ENCODE assay signal across 8 cellular contexts in genomic region chr3:185270262-185270955, GRCh38. TPM values are rescaled to one million over a fixed set of nuclear protein-coding genes. Genes with fewer than 3 reads are reported as not detected.
DNase-seq lines count a peak whose midpoint lies in the region; ATAC-seq and TF ChIP-seq lines count a peak whose summit lies in the region.

No MANE protein-coding gene starts in this region.

- H3K9ac ChIP-seq in DND-41 (ENCODE audit: low read depth, low read length) (no peak overlapping the region), OCI-LY1 (ENCODE audit: low read length) (no peak overlapping the region), fibroblast of lung (ENCODE audit: insufficient read depth, low read length) (no peak overlapping the region)

- no peaks in the 10 kb centered on the region for H3F3A ChIP-seq in OCI-LY1 (ENCODE audit: insufficient read depth, low read length)

- peak; percentile 46 for TF ChIP-seq CTCF in DND-41 (IDR thresholded peaks at IDR 0.05; ENCODE audit: borderline replicate concordance, extremely low read depth, low read length, poor library complexity, severe bottlenecking)
- peak; percentile 46; the same call in 1 of the 2 replicates for TF ChIP-seq CTCF in OCI-LY1 (IDR thresholded peaks at IDR 0.05; ENCODE audit: low read length)
- peak; percentile 39 to 51 for TF ChIP-seq CTCF in fibroblast of lung (conservative IDR thresholded peaks at IDR 0.05 in 1 of 2, IDR thresholded peaks at IDR 0.05 in 1 of 2; ENCODE audit: low read depth in 1 of 2, low read length in 2 of 2)
- peak; percentile 73 for TF ChIP-seq CTCF in retinal pigment epithelial cell (conservative IDR thresholded peaks at IDR 0.05; ENCODE audit: low read depth, low read length)

- H3K4me1 ChIP-seq in DND-41 (ENCODE audit: insufficient read depth, low read length) (no peaks in the 10 kb centered on the region), OCI-LY1 (ENCODE audit: insufficient read depth, low read length, severe bottlenecking) (no peaks in the 10 kb centered on the region), fibroblast of lung (ENCODE audit: control insufficient read depth, extremely low read depth, insufficient read depth, low read length) (no peaks in the 10 kb centered on the region)

- no peaks in the 10 kb centered on the region for H4K20me1 ChIP-seq in DND-41 (ENCODE audit: insufficient read depth, low read length)
- H4K20me1 ChIP-seq in OCI-LY1 (ENCODE audit: insufficient read depth, low read length), result no peaks in the 10 kb centered on the region
- no peaks in the 10 kb centered on the region for H4K20me1 ChIP-seq in fibroblast of lung (ENCODE audit: control insufficient read depth, extremely low read depth, insufficient read depth, low read length)

- no peak overlapping the region for H3K4me2 ChIP-seq in DND-41 (ENCODE audit: insufficient read depth, low read length)
- H3K4me2 ChIP-seq in OCI-LY1 (ENCODE audit: low read length), result no peak overlapping the region
- H3K4me2 ChIP-seq in fibroblast of lung (ENCODE audit: extremely low read depth, insufficient read depth, low read length), result no peak overlapping the region

- no peak overlapping the region for H2AFZ ChIP-seq in DND-41 (ENCODE audit: low read depth, low read length)
- no peak overlapping the region for H2AFZ ChIP-seq in OCI-LY1 (ENCODE audit: low read length)
- H2AFZ ChIP-seq in fibroblast of lung (ENCODE audit: low read length), result no peak overlapping the region

- no peaks in the 10 kb centered on the region for H3K36me3 ChIP-seq in DND-41 (ENCODE audit: insufficient read depth, low read length)
- H3K36me3 ChIP-seq in OCI-LY1 (ENCODE audit: insufficient read depth, low read length), result no peaks in the 10 kb centered on the region
- no peaks in the 10 kb centered on the region for H3K36me3 ChIP-seq in fibroblast of lung (ENCODE audit: control insufficient read depth, insufficient read depth, low read length)

- ATAC-seq in DND-41 (ENCODE audit: insufficient read depth, low read depth), result peak; percentile 71; the same call in 2 of the 3 replicates
- peak; percentile 43 for ATAC-seq in HG03521 (IDR thresholded peaks at IDR 0.05; ENCODE audit: unreplicated experiment)
- no peak for ATAC-seq in HG02840 (IDR thresholded peaks at IDR 0.05; ENCODE audit: low FRiP score, unreplicated experiment)

- H3K27ac ChIP-seq in DND-41 (ENCODE audit: low read length) (no peak overlapping the region), OCI-LY1 (ENCODE audit: low read depth, low read length, poor library complexity, severe bottlenecking) (no peak overlapping the region), fibroblast of lung (ENCODE audit: insufficient read depth, low read length) (no peak overlapping the region)

- no peaks in the 10 kb centered on the region for H3K79me2 ChIP-seq in DND-41 (ENCODE audit: insufficient read depth, low read length)
- H3K79me2 ChIP-seq in OCI-LY1 (ENCODE audit: insufficient read depth, low read length), result no peaks in the 10 kb centered on the region
- no peaks in the 10 kb centered on the region for H3K79me2 ChIP-seq in fibroblast of lung (ENCODE audit: control insufficient read depth, insufficient read depth, low read length)

- no peak overlapping the region for H3K4me3 ChIP-seq in DND-41 (ENCODE audit: low read depth in 1 of 2, low read length in 2 of 2)
- no peak overlapping the region for H3K4me3 ChIP-seq in OCI-LY1 (ENCODE audit: low read depth, low read length, poor library complexity, severe bottlenecking)
- no peak overlapping the region for H3K4me3 ChIP-seq in fibroblast of lung (replicated peaks in 1 of 4; ENCODE audit: control extremely low read depth in 1 of 4, insufficient read depth in 1 of 4, low read depth in 3 of 4, low read length in 4 of 4)
- no peak overlapping the region for H3K4me3 ChIP-seq in retinal pigment epithelial cell (ENCODE audit: low read length)

- H3K27me3 ChIP-seq in DND-41 (ENCODE audit: insufficient read depth, low read length, poor library complexity), result no peaks in the 10 kb centered on the region
- H3K27me3 ChIP-seq in OCI-LY1 (ENCODE audit: insufficient read depth, low read length), result no peaks in the 10 kb centered on the region
- no peaks in the 10 kb centered on the region for H3K27me3 ChIP-seq in fibroblast of lung (ENCODE audit: control insufficient read depth, insufficient read depth, low read length)

- no peak for DNase-seq in DND-41
- peak; percentile 10 to 30 for DNase-seq in fibroblast of lung (ENCODE audit: low read depth in 2 of 2)
- no peak for DNase-seq in retinal pigment epithelial cell (ENCODE audit: low read depth)
- DNase-seq in SKM-1 treated with dmso at 0.1 percent for 144 hours (lab: John Stamatoyannopoulos, UW; ENCODE audit: unreplicated experiment), result no peak
- no peak for DNase-seq in stimulated activated CD4-positive, alpha-beta T cell treated with anti-CD3 and anti-CD28 coated beads, Interleukin-4, amount 100 ng/mL, for 1 hour

- no peaks in the 10 kb centered on the region for H3K9me3 ChIP-seq in DND-41 (ENCODE audit: insufficient read depth, low read length, severe bottlenecking)
- no peaks in the 10 kb centered on the region for H3K9me3 ChIP-seq in OCI-LY1 (ENCODE audit: low read length)
- no peaks in the 10 kb centered on the region for H3K9me3 ChIP-seq in fibroblast of lung (ENCODE audit: control insufficient read depth, insufficient read depth, low read depth, low read length)

- H3K9me2 ChIP-seq in OCI-LY1 (ENCODE audit: low read depth, low read length), result no peaks in the 10 kb centered on the region

RNA-seq across cellular contexts. Expression of gene EHHADH, which starts 16.6 kb away (rescaled TPM):
- total RNA-seq in fibroblast of lung, result 4.1 and 6.8 TPM in 2 replicates
- polyA plus RNA-seq in fibroblast of lung, result 3.9 and 6.0 TPM in 2 replicates
- polyA plus RNA-seq in fibroblast of lung (2012), result 3.3 and 4.9 TPM in 2 replicates
- 1.5 and 3.3 TPM in 2 replicates for polyA minus RNA-seq in fibroblast of lung (ENCODE audit: low replicate concordance)

Comparison
In these comparisons a context has a peak if more than half of its experiments do, and no peak if none do; other contexts are left out.
1. DNase-seq: peak in fibroblast of lung (2 of 2); none in DND-41 (single experiment), retinal pigment epithelial cell (single experiment), SKM-1 treated with dmso at 0.1 percent for 144 hours (single experiment) and stimulated activated CD4-positive, alpha-beta T cell treated with anti-CD3 and anti-CD28 coated beads, Interleukin-4, amount 100 ng/mL, for 1 hour (single experiment).
2. Peak in every context shown above with its lines, with median percentiles within 50 percentile points of each other: CTCF ChIP-seq.